15 cellular contexts compared by ENCODE assay signal in genomic region chr1:23804183-23804582, GRCh38.
DNase-seq lines count a peak whose midpoint lies in the region; ATAC-seq and TF ChIP-seq lines count a peak whose summit lies in the region.
"Had no signal": no experiment of that assay in that cellular context is flagged by ENCODE, and none has a peak within 500 bp of the region (broad histone marks: within the 10 kb centered on the region; RNA-seq: fewer than 3 reads in every experiment).

No MANE protein-coding gene starts in this region.

- H3K36me3 Mint-ChIP-seq in activated T-cell treated with anti-CD3 and anti-CD28 coated beads, Interleukin-2, amount 50 U/mL, for 24 hours (ENCODE audit: low read depth), result peaks cover 15% of the 10 kb centered on the region
- peaks cover 1 to 37% of the 10 kb centered on the region in 2 donors for H3K36me3 Mint-ChIP-seq in stimulated activated naive B cell treated with anti-CD40 and anti-IgM and Interleukin-4, amounts not matched to agents 10 μg/mL and 1 μg/mL and 100 μg/mL, for 72 hours

- H4K20me1 ChIP-seq in OCI-LY1 (ENCODE audit: insufficient read depth, low read length), result no peaks in the 10 kb centered on the region

- no peak for ATAC-seq in stimulated activated naive B cell treated with anti-CD40 and anti-IgM and Interleukin-4, amounts not matched to agents 10 μg/mL and 1 μg/mL and 100 μg/mL, for 72 hours (replicated peaks)
- ATAC-seq in GM21367 (IDR thresholded peaks at IDR 0.05; ENCODE audit: unreplicated experiment), result no peak
- no peak for ATAC-seq in HG03342 (IDR thresholded peaks at IDR 0.05; ENCODE audit: unreplicated experiment)
- ATAC-seq: foreskin keratinocyte, Panc1 had no signal

- TF ChIP-seq POLR2A in erythroblast (IDR thresholded peaks at IDR 0.05; ENCODE audit: low read length), result peak; percentile 15

- no peaks in the 10 kb centered on the region for H3K9me2 ChIP-seq in OCI-LY1 (ENCODE audit: low read depth, low read length)

- no peak for DNase-seq in activated T-cell treated with anti-CD3 and anti-CD28 coated beads, Interleukin-2, amount 50 U/mL, for 24 hours
- DNase-seq in activated T-cell treated with anti-CD3 and anti-CD28 coated beads, Interleukin-2, amount 50 U/mL, for 1 hour, result no peak
- DNase-seq in erythroblast (lab: John Stamatoyannopoulos, UW), result peak in 1 of 2 experiments; percentile 28
- DNase-seq in stimulated activated naive B cell treated with anti-CD40 and anti-IgM and Interleukin-4, amounts not matched to agents 10 μg/mL and 1 μg/mL and 100 μg/mL, for 72 hours, result no peak
- DNase-seq in SHP77 treated with DMSO at 0.1 percent for 48 hours (lab: John Stamatoyannopoulos, UW), result no peak
- DNase-seq: amniotic stem cell, foreskin keratinocyte, NCI-H1105, NCI-H345, nucleus accumbens had no signal

- H3K4me3 ChIP-seq in OCI-LY1 (ENCODE audit: low read depth, low read length, poor library complexity, severe bottlenecking), result no peak overlapping the region

- H3K27me3 ChIP-seq in OCI-LY1 (ENCODE audit: insufficient read depth, low read length), result no peaks in the 10 kb centered on the region
- H3K27me3 ChIP-seq: foreskin keratinocyte had no signal

- peak overlapping the region; percentile 61 for H3K27ac Mint-ChIP-seq in activated T-cell treated with anti-CD3 and anti-CD28 coated beads, Interleukin-2, amount 50 U/mL, for 24 hours
- H3K27ac Mint-ChIP-seq in stimulated activated naive B cell treated with anti-CD40 and anti-IgM and Interleukin-4, amounts not matched to agents 10 μg/mL and 1 μg/mL and 100 μg/mL, for 72 hours, result peak overlapping the region; percentile 84
- H3K27ac Mint-ChIP-seq: activated T-helper 1 cell treated with anti-CD3 and anti-CD28 coated beads, Interleukin-12 subunit alpha, Interleukin-12 subunit beta, Interleukin-2, Interleukin-4 antibody, amounts not matched to agents 30 ng/mL and 10 ng/mL and 1 ng/mL, durations not matched to agents 14 hours and 24 hours and 36 hours had no signal

- H3F3A ChIP-seq in OCI-LY1 (ENCODE audit: insufficient read depth, low read length), result no peaks in the 10 kb centered on the region

- H3K9me3 Mint-ChIP-seq in activated T-cell treated with anti-CD3 and anti-CD28 coated beads, Interleukin-2, amount 50 U/mL, for 24 hours, result no peaks in the 10 kb centered on the region
- no peaks in the 10 kb centered on the region for H3K9me3 Mint-ChIP-seq in stimulated activated naive B cell treated with anti-CD40 and anti-IgM and Interleukin-4, amounts not matched to agents 10 μg/mL and 1 μg/mL and 100 μg/mL, for 72 hours
- H3K9me3 Mint-ChIP-seq: activated T-helper 1 cell treated with anti-CD3 and anti-CD28 coated beads, Interleukin-12 subunit alpha, Interleukin-12 subunit beta, Interleukin-2, Interleukin-4 antibody, amounts not matched to agents 30 ng/mL and 10 ng/mL and 1 ng/mL, durations not matched to agents 14 hours and 24 hours and 36 hours had no signal

- no peak overlapping the region for H2AFZ ChIP-seq in OCI-LY1 (ENCODE audit: low read length)

- no peaks in the 10 kb centered on the region for H3K79me2 ChIP-seq in OCI-LY1 (ENCODE audit: insufficient read depth, low read length)

- H3K4me2 ChIP-seq in OCI-LY1 (ENCODE audit: low read length), result no peak overlapping the region

- no peaks in the 10 kb centered on the region for H3K27me3 Mint-ChIP-seq in activated T-cell treated with anti-CD3 and anti-CD28 coated beads, Interleukin-2, amount 50 U/mL, for 24 hours
- no peaks in the 10 kb centered on the region for H3K27me3 Mint-ChIP-seq in stimulated activated naive B cell treated with anti-CD40 and anti-IgM and Interleukin-4, amounts not matched to agents 10 μg/mL and 1 μg/mL and 100 μg/mL, for 72 hours

- peaks cover 17% of the 10 kb centered on the region for H3K4me1 Mint-ChIP-seq in activated T-cell treated with anti-CD3 and anti-CD28 coated beads, Interleukin-2, amount 50 U/mL, for 24 hours (ENCODE audit: low read depth)
- peaks cover 23 to 27% of the 10 kb centered on the region in 2 donors for H3K4me1 Mint-ChIP-seq in stimulated activated naive B cell treated with anti-CD40 and anti-IgM and Interleukin-4, amounts not matched to agents 10 μg/mL and 1 μg/mL and 100 μg/mL, for 72 hours

- TF ChIP-seq CTCF in OCI-LY1 (IDR thresholded peaks at IDR 0.05; ENCODE audit: low read length), result peak; percentile 40; the same call in 1 of the 2 replicates

- peaks cover 4% of the 10 kb centered on the region; the same call in 1 of the 2 replicates for H3K36me3 ChIP-seq in OCI-LY1 (ENCODE audit: insufficient read depth, low read length)

- H3K9me3 ChIP-seq in OCI-LY1 (ENCODE audit: low read length), result no peaks in the 10 kb centered on the region

- no peak overlapping the region for H3K27ac ChIP-seq in OCI-LY1 (ENCODE audit: low read depth, low read length, poor library complexity, severe bottlenecking)
- H3K27ac ChIP-seq: foreskin keratinocyte had no signal

- H3K4me3 Mint-ChIP-seq in activated T-cell treated with anti-CD3 and anti-CD28 coated beads, Interleukin-2, amount 50 U/mL, for 24 hours, result no peak overlapping the region
- no peak overlapping the region for H3K4me3 Mint-ChIP-seq in stimulated activated naive B cell treated with anti-CD40 and anti-IgM and Interleukin-4, amounts not matched to agents 10 μg/mL and 1 μg/mL and 100 μg/mL, for 72 hours
- H3K4me3 Mint-ChIP-seq: activated T-helper 1 cell treated with anti-CD3 and anti-CD28 coated beads, Interleukin-12 subunit alpha, Interleukin-12 subunit beta, Interleukin-2, Interleukin-4 antibody, amounts not matched to agents 30 ng/mL and 10 ng/mL and 1 ng/mL, durations not matched to agents 14 hours and 24 hours and 36 hours had no signal

- H3K9ac ChIP-seq in OCI-LY1 (ENCODE audit: low read length), result no peak overlapping the region

- peaks cover 17% of the 10 kb centered on the region for H3K4me1 ChIP-seq in OCI-LY1 (ENCODE audit: insufficient read depth, low read length, severe bottlenecking)
- H3K4me1 ChIP-seq: foreskin keratinocyte had no signal
